In the genomic region with DNA sequence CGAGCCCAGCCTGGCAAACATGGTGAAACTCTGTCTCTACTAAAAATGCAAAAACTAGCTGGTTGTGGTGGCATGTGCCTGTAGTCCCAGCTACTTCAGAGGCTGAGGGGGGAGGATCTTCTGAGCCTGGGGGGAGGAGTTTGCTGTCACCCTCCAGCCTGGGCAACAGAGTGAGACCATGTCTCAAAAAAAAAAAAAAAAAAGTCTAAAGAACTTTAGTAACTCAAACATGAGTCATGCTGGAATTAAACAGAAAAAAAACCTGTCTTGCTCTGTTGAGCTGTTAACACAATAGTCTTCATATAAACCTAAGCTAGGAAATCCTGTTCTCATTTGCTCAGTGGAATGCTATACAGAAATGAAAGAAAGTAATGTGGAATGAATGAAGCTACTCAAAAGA, we compare ENCODE assay signal across 11 cellular contexts. TPM values are rescaled to one million over a fixed set of nuclear protein-coding genes. Genes with fewer than 3 reads are reported as not detected.
DNase-seq lines count a peak whose midpoint lies in the region; FAIRE-seq and TF ChIP-seq lines count a peak whose summit lies in the region.
"Had no signal": no experiment of that assay in that cellular context is flagged by ENCODE, and none has a peak within 500 bp of the region (broad histone marks: within the 10 kb centered on the region; RNA-seq: fewer than 3 reads in every experiment).

No MANE protein-coding gene starts in this region.

- H3K27me3 Mint-ChIP-seq in nephron (ENCODE audit: low read depth), result peaks cover 10% of the 10 kb centered on the region

- no peaks in the 10 kb centered on the region for H3K36me3 Mint-ChIP-seq in nephron (ENCODE audit: low read depth)
- H3K36me3 Mint-ChIP-seq: IgD-negative memory B cell had no signal

- DNase-seq in EH (ENCODE audit: low read depth) (peak; percentile 68), LHCN-M2 (ENCODE audit: low read depth) (peak; percentile 31), dedifferentiated amniotic fluid mesenchymal stem cell (ENCODE audit: extremely low spot score) (peak; percentile 42), frontal cortex (ENCODE audit: low spot score in 2 of 2) (no peak), NCI-H1436 treated with DMSO at 0.1 percent for 48 hours (lab: John Stamatoyannopoulos, UW) (no peak), GM12891 (ENCODE audit: insufficient read length, low spot score) (no peak)
- DNase-seq: activated CD8-positive, alpha-beta memory T cell treated with anti-CD3 and anti-CD28 coated beads, Interleukin-2, amount 50 U/mL, for 48 hours; NCI-H446; occipital lobe had no signal

- FAIRE-seq in frontal cortex (lab: Jason Lieb, UNC), result no peak
- FAIRE-seq in GM12891 (lab: Jason Lieb, UNC), result no peak

- no peak overlapping the region for H3K4me3 Mint-ChIP-seq in nephron

- TF ChIP-seq POLR2A in GM12891 (IDR thresholded peaks at IDR 0.05; ENCODE audit: low read depth, low read length), result no peak

- H3K27ac Mint-ChIP-seq in nephron, result peak overlapping the region; percentile 12 to 47 (median 44)
- H3K27ac Mint-ChIP-seq: IgD-negative memory B cell had no signal

- no peaks in the 10 kb centered on the region for H3K4me1 Mint-ChIP-seq in nephron

- TF ChIP-seq CTCF in nephron (IDR thresholded peaks at IDR 0.05; ENCODE audit: unreplicated experiment in 3 of 3), result no peak

- no peaks in the 10 kb centered on the region for H3K9me3 Mint-ChIP-seq in nephron
- H3K9me3 Mint-ChIP-seq: IgD-negative memory B cell had no signal

TF ChIP-seq in GM12891, 5 proteins besides CTCF, POLR2A, EP300 and RAD21:
- no peak for TF ChIP-seq PAX5 (IDR thresholded peaks at IDR 0.05; ENCODE audit: insufficient read depth, low read length, severe bottlenecking)
- TF ChIP-seq POU2F2 (IDR thresholded peaks at IDR 0.05; ENCODE audit: low read depth, low read length), result no peak
- no peak for TF ChIP-seq SPI1 (IDR thresholded peaks at IDR 0.05; ENCODE audit: low read depth, low read length)
- no peak for TF ChIP-seq TAF1 (IDR thresholded peaks at IDR 0.05; ENCODE audit: low read depth, low read length)
- no peak for TF ChIP-seq POLR2AphosphoS5 (IDR thresholded peaks at IDR 0.05; ENCODE audit: low read depth, low read length)

RNA-seq across cellular contexts. Expression of a gene that starts 16.7 kb away (rescaled TPM):
- total RNA-seq in LHCN-M2 (2014; rRNA removed) (2.9 and 4.0 TPM in 2 replicates), frontal cortex (9.0 TPM)
- 1.6 TPM for polyA plus RNA-seq in LHCN-M2 (2012)
- 0.28 TPM for polyA plus RNA-seq in GM12891 (2012; ENCODE audit: low read depth, missing spikeins)

Comparison
In these comparisons a context has a peak if more than half of its experiments do, and no peak if none do; other contexts are left out.
1. DNase-seq: peak in EH (single experiment), LHCN-M2 (single experiment) and dedifferentiated amniotic fluid mesenchymal stem cell (single experiment); none in frontal cortex (0 of 2), NCI-H1436 treated with DMSO at 0.1 percent for 48 hours (single experiment) and GM12891 (single experiment).